Comparison of ENCODE assay signal across 17 cellular contexts in genomic region chr20:41587956-41588355, GRCh38. TPM values are rescaled to one million over a fixed set of nuclear protein-coding genes. Genes with fewer than 3 reads are reported as not detected.
DNase-seq lines count a peak whose midpoint lies in the region; ATAC-seq and TF ChIP-seq lines count a peak whose summit lies in the region.
"Had no signal": no experiment of that assay in that cellular context is flagged by ENCODE, and none has a peak within 500 bp of the region (broad histone marks: within the 10 kb centered on the region; RNA-seq: fewer than 3 reads in every experiment).

No MANE protein-coding gene starts in this region.

- H3K36me3 Mint-ChIP-seq in stimulated activated memory B cell treated with anti-CD40 and anti-IgM and Interleukin-4, amounts not matched to agents 10 μg/mL and 1 μg/mL and 100 μg/mL, for 72 hours, result peaks cover 40% of the 10 kb centered on the region
- H3K36me3 Mint-ChIP-seq in effector memory CD8-positive, alpha-beta T cell (ENCODE audit: insufficient read depth), result peaks cover 5% of the 10 kb centered on the region

- peaks cover 17% of the 10 kb centered on the region for H3K4me1 ChIP-seq in GM23248 (ENCODE audit: insufficient read depth)
- H3K4me1 ChIP-seq in RWPE2 (ENCODE audit: insufficient read depth, poor library complexity, severe bottlenecking), result peaks cover 5% of the 10 kb centered on the region

- H2AFZ ChIP-seq in GM23248, result no peak overlapping the region

- no peak overlapping the region for H3K4me3 Mint-ChIP-seq in stimulated activated memory B cell treated with anti-CD40 and anti-IgM and Interleukin-4, amounts not matched to agents 10 μg/mL and 1 μg/mL and 100 μg/mL, for 72 hours
- H3K4me3 Mint-ChIP-seq in effector memory CD8-positive, alpha-beta T cell, result no peak overlapping the region
- H3K4me3 Mint-ChIP-seq: activated naive CD4-positive, alpha-beta T cell treated with anti-CD3 and anti-CD28 coated beads, Interleukin-2, amount 10 ng/mL, durations not matched to agents 7 days and 5 days; central memory CD8-positive, alpha-beta T cell; T-cell had no signal

- peak overlapping the region; percentile 61 for H3K27ac Mint-ChIP-seq in stimulated activated memory B cell treated with anti-CD40 and anti-IgM and Interleukin-4, amounts not matched to agents 10 μg/mL and 1 μg/mL and 100 μg/mL, for 72 hours
- no peak overlapping the region for H3K27ac Mint-ChIP-seq in effector memory CD8-positive, alpha-beta T cell
- H3K27ac Mint-ChIP-seq: activated naive CD4-positive, alpha-beta T cell treated with anti-CD3 and anti-CD28 coated beads, Interleukin-2, amount 10 ng/mL, durations not matched to agents 7 days and 5 days; T-cell had no signal

- H3K9me2 ChIP-seq in GM23248 (ENCODE audit: insufficient read depth), result no peaks in the 10 kb centered on the region

- ATAC-seq in RWPE2 (ENCODE audit: low read depth) (peak; percentile 93), HG02763 (IDR thresholded peaks at IDR 0.05; ENCODE audit: unreplicated experiment) (no peak), GM21529 (IDR thresholded peaks at IDR 0.05; ENCODE audit: unreplicated experiment) (no peak)
- ATAC-seq in stimulated activated memory B cell treated with anti-CD40 and anti-IgM and Interleukin-4, amounts not matched to agents 10 μg/mL and 1 μg/mL and 100 μg/mL, for 72 hours, result no peak
- no peak for ATAC-seq in effector memory CD8-positive, alpha-beta T cell (replicated peaks)
- ATAC-seq: left lung; naive thymus-derived CD4-positive, alpha-beta T cell; T-cell had no signal

- no peak overlapping the region for H3K27ac ChIP-seq in GM23248
- no peak overlapping the region for H3K27ac ChIP-seq in RWPE2 (ENCODE audit: poor library complexity, severe bottlenecking)
- H3K27ac ChIP-seq: left lung had no signal

- DNase-seq in GM23248 (peak; percentile 83), RWPE2 (ENCODE audit: low spot score) (no peak), fibroblast of mammary gland (ENCODE audit: low read depth) (peak; percentile 84)
- no peak for DNase-seq in effector memory CD8-positive, alpha-beta T cell
- DNase-seq: activated CD4-positive, CD25-positive, alpha-beta regulatory T cell; activated naive CD4-positive, alpha-beta T cell treated with anti-CD3 and anti-CD28 coated beads, Interleukin-2, amount 10 ng/mL, durations not matched to agents 7 days and 5 days; H7; KG1; left lung; naive thymus-derived CD4-positive, alpha-beta T cell; NCI-H146; NCI-H510A; T-cell had no signal

- peaks cover 29% of the 10 kb centered on the region; the same call in 1 of the 2 replicates for H4K20me1 ChIP-seq in GM23248 (ENCODE audit: insufficient read depth)

- H3K9me3 ChIP-seq in GM23248 (ENCODE audit: low read depth) (no peaks in the 10 kb centered on the region), RWPE2 (ENCODE audit: severe bottlenecking) (peaks cover 20% of the 10 kb centered on the region)

- H3K27me3 Mint-ChIP-seq in stimulated activated memory B cell treated with anti-CD40 and anti-IgM and Interleukin-4, amounts not matched to agents 10 μg/mL and 1 μg/mL and 100 μg/mL, for 72 hours, result no peaks in the 10 kb centered on the region
- no peaks in the 10 kb centered on the region for H3K27me3 Mint-ChIP-seq in effector memory CD8-positive, alpha-beta T cell
- H3K27me3 Mint-ChIP-seq: activated naive CD4-positive, alpha-beta T cell treated with anti-CD3 and anti-CD28 coated beads, Interleukin-2, amount 10 ng/mL, durations not matched to agents 7 days and 5 days; central memory CD8-positive, alpha-beta T cell; naive thymus-derived CD4-positive, alpha-beta T cell; T-cell had no signal

- in situ Hi-C loops in GM23248 (cut with MboI), result no loop called here

- no peaks in the 10 kb centered on the region for H3K36me3 ChIP-seq in GM23248 (ENCODE audit: low read depth)
- H3K36me3 ChIP-seq in RWPE2 (ENCODE audit: low read depth), result no peaks in the 10 kb centered on the region

- H3K4me1 Mint-ChIP-seq in stimulated activated memory B cell treated with anti-CD40 and anti-IgM and Interleukin-4, amounts not matched to agents 10 μg/mL and 1 μg/mL and 100 μg/mL, for 72 hours, result peaks cover 27% of the 10 kb centered on the region
- H3K4me1 Mint-ChIP-seq in effector memory CD8-positive, alpha-beta T cell (ENCODE audit: low read depth in 2 of 2), result peaks cover 6 to 37% of the 10 kb centered on the region in 2 donors
- H3K4me1 Mint-ChIP-seq: activated naive CD4-positive, alpha-beta T cell treated with anti-CD3 and anti-CD28 coated beads, Interleukin-2, amount 10 ng/mL, durations not matched to agents 7 days and 5 days had no signal

- no peak overlapping the region for H3K4me3 ChIP-seq in GM23248
- no peak overlapping the region for H3K4me3 ChIP-seq in RWPE2 (ENCODE audit: severe bottlenecking)
- no peak overlapping the region for H3K4me3 ChIP-seq in fibroblast of mammary gland (ENCODE audit: control insufficient read depth, low read depth, low read length)
- H3K4me3 ChIP-seq: left lung had no signal

- no peak overlapping the region for H3K9ac ChIP-seq in GM23248

- no peak overlapping the region for H3K4me2 ChIP-seq in GM23248 (ENCODE audit: unreplicated experiment)

- peaks cover 22% of the 10 kb centered on the region for H3F3A ChIP-seq in GM23248 (ENCODE audit: insufficient read depth)

- peaks cover 98% of the 10 kb centered on the region for H3K79me2 ChIP-seq in GM23248 (ENCODE audit: insufficient read depth)

- TF ChIP-seq CTCF in RWPE2 (IDR thresholded peaks at IDR 0.05; ENCODE audit: poor library complexity, severe bottlenecking) (no peak), fibroblast of mammary gland (conservative IDR thresholded peaks at IDR 0.05; ENCODE audit: control insufficient read depth, insufficient read depth, low read depth, low read length) (no peak)

- H3K27me3 ChIP-seq in GM23248 (replicated peaks; ENCODE audit: insufficient read depth) (no peaks in the 10 kb centered on the region), RWPE2 (ENCODE audit: insufficient read depth, poor library complexity, severe bottlenecking) (no peaks in the 10 kb centered on the region)
- H3K27me3 ChIP-seq: left lung had no signal

- 62 to 63% methylated on average over 3 of the region's 3 CpGs for WGBS in GM23248 (ENCODE audit: low coverage in 1 of 2, low lambda C conversion rate in 2 of 2, missing lambda C conversion rate in 2 of 2), 2 experiments

- H3K9me3 Mint-ChIP-seq in stimulated activated memory B cell treated with anti-CD40 and anti-IgM and Interleukin-4, amounts not matched to agents 10 μg/mL and 1 μg/mL and 100 μg/mL, for 72 hours, result peaks cover 9% of the 10 kb centered on the region
- no peaks in the 10 kb centered on the region for H3K9me3 Mint-ChIP-seq in effector memory CD8-positive, alpha-beta T cell

RNA-seq across cellular contexts. Expression of gene CHD6, which starts 30.2 kb away (rescaled TPM):
- total RNA-seq in GM23248 (2014; rRNA removed; shearing (Covaris generic)), result 12.6 and 12.9 TPM in 2 replicates
- 24.0 and 24.9 TPM in 2 replicates for polyA plus RNA-seq in GM23248 (2016; fragmentation: Nextera tagmentation; extraction: Ambion mirVana)

Comparison
In these comparisons a context has a peak if more than half of its experiments do, and no peak if none do; other contexts are left out.
1. DNase-seq: peak in GM23248 (single experiment) and fibroblast of mammary gland (single experiment); none in RWPE2 (single experiment) and effector memory CD8-positive, alpha-beta T cell (0 of 3).